Comparison of ENCODE assay signal across 8 cellular contexts in the genomic region with DNA sequence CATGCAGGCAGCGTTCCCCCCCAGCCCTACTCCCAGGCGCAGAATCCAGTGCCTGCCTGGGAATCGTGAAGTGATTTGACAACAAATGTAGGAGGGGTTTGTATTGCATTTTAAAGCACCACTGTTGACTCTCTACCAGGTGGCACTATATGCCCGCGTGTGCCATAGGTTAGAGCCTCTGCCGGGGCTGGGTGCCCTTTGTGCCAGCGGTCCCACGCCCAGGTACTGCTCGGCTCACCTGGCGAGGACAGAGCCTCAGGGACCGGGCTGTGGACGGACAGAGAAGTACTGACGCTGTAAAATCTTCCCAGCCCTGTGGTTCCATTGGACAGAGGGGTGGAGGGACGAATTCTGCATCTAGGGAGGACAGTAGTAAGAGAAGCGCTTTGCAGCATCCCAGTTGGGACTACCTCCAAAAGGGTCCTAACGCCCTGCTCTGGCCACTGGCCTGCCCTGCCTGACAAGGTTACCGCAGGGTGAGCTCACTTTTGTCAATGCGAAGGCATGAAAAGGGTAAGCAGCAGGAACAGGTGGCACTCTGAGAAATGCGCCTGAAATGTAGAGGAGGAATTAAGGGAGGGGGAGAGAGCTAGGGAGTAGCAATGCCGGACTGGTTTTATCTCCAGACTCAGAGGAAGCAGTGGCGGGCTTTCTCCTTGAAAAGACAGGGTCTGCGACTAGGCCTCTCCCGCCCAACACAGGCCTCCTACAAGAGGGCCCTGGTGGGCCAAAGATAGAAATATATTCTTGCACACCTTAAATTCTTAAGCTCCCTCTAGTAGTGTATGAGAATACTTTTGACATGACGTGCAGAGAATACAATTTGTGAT. TPM values are rescaled to one million over a fixed set of nuclear protein-coding genes. Genes with fewer than 3 reads are reported as not detected.
A peak's percentile ranks its signal among the peaks of the same experiment; 100 is the strongest.
DNase-seq lines count a peak whose midpoint lies in the region; ATAC-seq lines count a peak whose summit lies in the region.

No MANE protein-coding gene starts in this region.

- H3K9ac ChIP-seq in iPS-18a (ENCODE audit: low read length) (peak overlapping the region; percentile 65), skeletal muscle tissue (ENCODE audit: low read depth in 1 of 3, low read length in 3 of 3) (peak overlapping the region; percentile 72 to 91 (median 89))

- no peaks in the 10 kb centered on the region for H3K4me1 Mint-ChIP-seq in activated T-helper 1 cell treated with anti-CD3 and anti-CD28 coated beads, Interleukin-12 subunit alpha, Interleukin-12 subunit beta, Interleukin-2, Interleukin-4 antibody, amounts not matched to agents 30 ng/mL and 10 ng/mL and 1 ng/mL, durations not matched to agents 14 hours and 24 hours and 36 hours (ENCODE audit: low read depth)

- peaks cover 28% of the 10 kb centered on the region for H3K27me3 ChIP-seq in iPS-18a (ENCODE audit: control insufficient read depth, insufficient read depth, low read length)
- H3K27me3 ChIP-seq in skeletal muscle tissue (ENCODE audit: control insufficient read depth in 3 of 3, insufficient read depth in 3 of 3, low read length in 3 of 3), result no peaks in the 10 kb centered on the region

- H3K9me3 Mint-ChIP-seq in activated T-helper 1 cell treated with anti-CD3 and anti-CD28 coated beads, Interleukin-12 subunit alpha, Interleukin-12 subunit beta, Interleukin-2, Interleukin-4 antibody, amounts not matched to agents 30 ng/mL and 10 ng/mL and 1 ng/mL, durations not matched to agents 14 hours and 24 hours and 36 hours, result no peaks in the 10 kb centered on the region

- peaks cover 38% of the 10 kb centered on the region for H3K4me1 ChIP-seq in iPS-18a (ENCODE audit: control insufficient read depth, low read depth, low read length)
- peaks cover 7 to 11% (median 7%) of the 10 kb centered on the region in 3 donors for H3K4me1 ChIP-seq in skeletal muscle tissue (ENCODE audit: control insufficient read depth in 3 of 3, insufficient read depth in 3 of 3, low read length in 3 of 3)

- ATAC-seq in HG03175 (IDR thresholded peaks at IDR 0.05; ENCODE audit: unreplicated experiment), result no peak

- H3K36me3 Mint-ChIP-seq in activated T-helper 1 cell treated with anti-CD3 and anti-CD28 coated beads, Interleukin-12 subunit alpha, Interleukin-12 subunit beta, Interleukin-2, Interleukin-4 antibody, amounts not matched to agents 30 ng/mL and 10 ng/mL and 1 ng/mL, durations not matched to agents 14 hours and 24 hours and 36 hours (ENCODE audit: low read depth), result no peaks in the 10 kb centered on the region

- DNase-seq in DMS153 treated with DMSO at 0.1 percent for 48 hours (lab: John Stamatoyannopoulos, UW; ENCODE audit: unreplicated experiment), result peak; percentile 81
- peak; percentile 86 for DNase-seq in NCI-H1092 (lab: John Stamatoyannopoulos, UW)
- no peak for DNase-seq in activated T-helper 1 cell treated with anti-CD3 and anti-CD28 coated beads, Interleukin-12 subunit alpha, Interleukin-12 subunit beta, Interleukin-2, Interleukin-4 antibody, amounts not matched to agents 30 ng/mL and 10 ng/mL and 1 ng/mL, durations not matched to agents 14 hours and 24 hours and 36 hours (ENCODE audit: low spot score)
- no peak for DNase-seq in T-helper 9 cell
- DNase-seq in GDM1 (lab: John Stamatoyannopoulos, UW), result no peak

- H3K27ac ChIP-seq in iPS-18a (ENCODE audit: low read length) (peak overlapping the region; percentile 4), skeletal muscle tissue (ENCODE audit: low read depth, low read length) (peak overlapping the region; percentile 95)

- peaks cover 36% of the 10 kb centered on the region for H3K27me3 Mint-ChIP-seq in activated T-helper 1 cell treated with anti-CD3 and anti-CD28 coated beads, Interleukin-12 subunit alpha, Interleukin-12 subunit beta, Interleukin-2, Interleukin-4 antibody, amounts not matched to agents 30 ng/mL and 10 ng/mL and 1 ng/mL, durations not matched to agents 14 hours and 24 hours and 36 hours (ENCODE audit: insufficient read depth)

- peak overlapping the region; percentile 89 for H3K4me3 ChIP-seq in iPS-18a (ENCODE audit: low read length)
- peak overlapping the region; percentile 74 to 86 (median 74) for H3K4me3 ChIP-seq in skeletal muscle tissue (ENCODE audit: low read length in 3 of 3)

- H3K9me3 ChIP-seq in iPS-18a (ENCODE audit: control insufficient read depth, low read depth, low read length), result no peaks in the 10 kb centered on the region
- H3K9me3 ChIP-seq in skeletal muscle tissue (ENCODE audit: control insufficient read depth in 3 of 3, low read length in 3 of 3), result no peaks in the 10 kb centered on the region

- intact Hi-C loops in activated T-helper 1 cell treated with anti-CD3 and anti-CD28 coated beads, Interleukin-12 subunit alpha, Interleukin-12 subunit beta, Interleukin-2, Interleukin-4 antibody, amounts not matched to agents 30 ng/mL and 10 ng/mL and 1 ng/mL, durations not matched to agents 14 hours and 24 hours and 36 hours (cut with micrococcal nuclease), result no loop called here

- no peak overlapping the region for H3K27ac Mint-ChIP-seq in activated T-helper 1 cell treated with anti-CD3 and anti-CD28 coated beads, Interleukin-12 subunit alpha, Interleukin-12 subunit beta, Interleukin-2, Interleukin-4 antibody, amounts not matched to agents 30 ng/mL and 10 ng/mL and 1 ng/mL, durations not matched to agents 14 hours and 24 hours and 36 hours

- H3K4me3 Mint-ChIP-seq in activated T-helper 1 cell treated with anti-CD3 and anti-CD28 coated beads, Interleukin-12 subunit alpha, Interleukin-12 subunit beta, Interleukin-2, Interleukin-4 antibody, amounts not matched to agents 30 ng/mL and 10 ng/mL and 1 ng/mL, durations not matched to agents 14 hours and 24 hours and 36 hours, result peak overlapping the region; percentile 22

- H3K36me3 ChIP-seq in iPS-18a (ENCODE audit: control insufficient read depth, low read depth, low read length) (no peaks in the 10 kb centered on the region), skeletal muscle tissue (ENCODE audit: control insufficient read depth in 3 of 3, insufficient read depth in 3 of 3, low read length in 3 of 3) (no peaks in the 10 kb centered on the region)

RNA-seq across cellular contexts. Expression of gene CACNA2D1, which starts 0.9 kb away (rescaled TPM):
- not detected in 2 replicates for total RNA-seq in activated T-helper 1 cell treated with anti-CD3 and anti-CD28 coated beads, Interleukin-12 subunit alpha, Interleukin-12 subunit beta, Interleukin-2, Interleukin-4 antibody, amounts not matched to agents 30 ng/mL and 10 ng/mL and 1 ng/mL, durations not matched to agents 14 hours and 24 hours and 36 hours
- total RNA-seq in skeletal muscle tissue, result 116 TPM

Comparison
In these comparisons a context has a peak if more than half of its experiments do, and no peak if none do; other contexts are left out.
1. DNase-seq: peak in DMS153 treated with DMSO at 0.1 percent for 48 hours (single experiment) and NCI-H1092 (single experiment); none in activated T-helper 1 cell treated with anti-CD3 and anti-CD28 coated beads, Interleukin-12 subunit alpha, Interleukin-12 subunit beta, Interleukin-2, Interleukin-4 antibody, amounts not matched to agents 30 ng/mL and 10 ng/mL and 1 ng/mL, durations not matched to agents 14 hours and 24 hours and 36 hours (single experiment), T-helper 9 cell (single experiment) and GDM1 (single experiment).
2. RNA of gene CACNA2D1, which starts 0.9 kb away (total RNA-seq): 116 TPM in skeletal muscle tissue (single experiment); not detected in activated T-helper 1 cell treated with anti-CD3 and anti-CD28 coated beads, Interleukin-12 subunit alpha, Interleukin-12 subunit beta, Interleukin-2, Interleukin-4 antibody, amounts not matched to agents 30 ng/mL and 10 ng/mL and 1 ng/mL, durations not matched to agents 14 hours and 24 hours and 36 hours; every median in the first group is over 100 times any median in the second.